In genomic region chr7:23397241-23397640, GRCh38 we compare ENCODE assay signal across 33 cellular contexts.
"Had no signal": no experiment of that assay in that cellular context is flagged by ENCODE, and none has a peak within 500 bp of the region (broad histone marks: within the 10 kb centered on the region; RNA-seq: fewer than 3 reads in every experiment).

No MANE protein-coding gene starts in this region.

- ATAC-seq: body of pancreas; gastrocnemius medialis; mucosa of descending colon; natural killer cell treated with Interleukin-12 subunit alpha and Interleukin-12 subunit beta and Interleukin-15 and Interleukin-18, amount 100 ng/mL, for 72 hours; stimulated activated memory B cell treated with anti-CD40 and anti-IgM and Interleukin-4, amounts not matched to agents 10 μg/mL and 1 μg/mL and 100 μg/mL, for 72 hours; stimulated activated naive CD8-positive, alpha-beta T cell treated with anti-CD3 and anti-CD28 coated beads, Interleukin-15, amount 100 ng/mL, for 72 hours had no signal

- DNase-seq: activated CD4-positive, alpha-beta T cell treated with anti-CD3 and anti-CD28 coated beads for 4 hours; activated CD4-positive, alpha-beta T cell treated with anti-CD3 and anti-CD28 coated beads, Interleukin-2, amount 50 U/mL, for 48 hours; activated CD8-positive, alpha-beta memory T cell treated with anti-CD3 and anti-CD28 coated beads for 24 hours; activated effector memory CD4-positive, alpha-beta T cell treated with anti-CD3 and anti-CD28 coated beads, Interleukin-2, amount 50 U/mL, for 16 hours; activated naive CD4-positive, alpha-beta T cell treated with anti-CD3 and anti-CD28 coated beads for 36 hours; activated naive CD8-positive, alpha-beta T cell treated with anti-CD3 and anti-CD28 coated beads for 36 hours; activated T-cell treated with anti-CD3 and anti-CD28 coated beads, Interleukin-2, amount 50 U/mL, for 1 hour; adrenal gland; aorta; body of pancreas; colonic mucosa; effector CD8-positive, alpha-beta T cell; gastrocnemius medialis; glutamatergic neuron; islet precursor cell; left ventricle myocardium inferior; mesendoderm; mucosa of descending colon; stimulated activated CD4-positive, alpha-beta T cell treated with anti-CD3 and anti-CD28 coated beads, Interleukin-1b, Interleukin-23, amount 100 ng/mL, for 48 hours; stimulated activated CD4-positive, alpha-beta T cell treated with anti-CD3 and anti-CD28 coated beads, Interleukin-4, amount 100 ng/mL, for 4 hours; stimulated activated CD8-positive, alpha-beta memory T cell treated with anti-CD3 and anti-CD28 coated beads, Interleukin-4, amount 100 ng/mL, for 48 hours; stimulated activated naive CD8-positive, alpha-beta T cell treated with anti-CD3 and anti-CD28 coated beads, Interleukin-15, amount 100 ng/mL, for 72 hours; substantia nigra; uterus had no signal

- H3K27me3 ChIP-seq: body of pancreas, colonic mucosa, gastrocnemius medialis, hepatocyte, uterus had no signal

- H3K9me3 Mint-ChIP-seq: activated naive CD4-positive, alpha-beta T cell treated with anti-CD3 and anti-CD28 coated beads for 36 hours; activated naive CD8-positive, alpha-beta T cell treated with anti-CD3 and anti-CD28 coated beads for 36 hours; natural killer cell treated with Interleukin-12 subunit alpha and Interleukin-12 subunit beta and Interleukin-15 and Interleukin-18, amount 100 ng/mL, for 72 hours; stimulated activated memory B cell treated with anti-CD40 and anti-IgM and Interleukin-4, amounts not matched to agents 10 μg/mL and 1 μg/mL and 100 μg/mL, for 72 hours; stimulated activated naive CD8-positive, alpha-beta T cell treated with anti-CD3 and anti-CD28 coated beads, Interleukin-15, amount 100 ng/mL, for 72 hours; T-helper 2 cell treated with Interferon-gamma antibody and Interleukin-4, amounts not matched to agents 5 μg/mL and 100 μg/mL, for 36 hours; type B pancreatic cell had no signal

- H3K27me3 Mint-ChIP-seq: progenitor cell of endocrine pancreas; stimulated activated memory B cell treated with anti-CD40 and anti-IgM and Interleukin-4, amounts not matched to agents 10 μg/mL and 1 μg/mL and 100 μg/mL, for 72 hours; stimulated activated naive CD8-positive, alpha-beta T cell treated with anti-CD3 and anti-CD28 coated beads, Interleukin-15, amount 100 ng/mL, for 72 hours; type B pancreatic cell had no signal

- H3K36me3 ChIP-seq: adrenal gland, colonic mucosa, gastrocnemius medialis, left ventricle myocardium inferior, uterus had no signal

- H2AFZ ChIP-seq: hepatocyte had no signal

- H3K27ac ChIP-seq: adrenal gland, body of pancreas, colonic mucosa, gastrocnemius medialis, hepatocyte, left ventricle myocardium inferior, uterus had no signal

- H3K27ac Mint-ChIP-seq: activated naive CD4-positive, alpha-beta T cell treated with anti-CD3 and anti-CD28 coated beads for 36 hours; activated naive CD8-positive, alpha-beta T cell treated with anti-CD3 and anti-CD28 coated beads for 36 hours; activated T-helper 1 cell treated with anti-CD3 and anti-CD28 coated beads, Interleukin-12 subunit alpha, Interleukin-12 subunit beta, Interleukin-2, Interleukin-4 antibody, amounts not matched to agents 30 ng/mL and 10 ng/mL and 1 ng/mL, durations not matched to agents 14 hours and 24 hours and 36 hours; natural killer cell treated with Interleukin-12 subunit alpha and Interleukin-12 subunit beta and Interleukin-15 and Interleukin-18, amount 100 ng/mL, for 72 hours; progenitor cell of endocrine pancreas; stimulated activated memory B cell treated with anti-CD40 and anti-IgM and Interleukin-4, amounts not matched to agents 10 μg/mL and 1 μg/mL and 100 μg/mL, for 72 hours; stimulated activated naive CD8-positive, alpha-beta T cell treated with anti-CD3 and anti-CD28 coated beads, Interleukin-15, amount 100 ng/mL, for 72 hours; T-helper 2 cell treated with Interferon-gamma antibody and Interleukin-4, amounts not matched to agents 5 μg/mL and 100 μg/mL, for 36 hours; type B pancreatic cell had no signal

- H3K4me1 ChIP-seq: adrenal gland, colonic mucosa, gastrocnemius medialis, left ventricle myocardium inferior, uterus had no signal

- H3K9me3 ChIP-seq: adrenal gland, body of pancreas, colonic mucosa, gastrocnemius medialis, left ventricle myocardium inferior, mucosa of descending colon, uterus had no signal

- H3K36me3 Mint-ChIP-seq: activated naive CD8-positive, alpha-beta T cell treated with anti-CD3 and anti-CD28 coated beads for 36 hours; natural killer cell treated with Interleukin-12 subunit alpha and Interleukin-12 subunit beta and Interleukin-15 and Interleukin-18, amount 100 ng/mL, for 72 hours; stimulated activated memory B cell treated with anti-CD40 and anti-IgM and Interleukin-4, amounts not matched to agents 10 μg/mL and 1 μg/mL and 100 μg/mL, for 72 hours had no signal

- H3K4me3 Mint-ChIP-seq: activated naive CD4-positive, alpha-beta T cell treated with anti-CD3 and anti-CD28 coated beads for 36 hours; activated naive CD8-positive, alpha-beta T cell treated with anti-CD3 and anti-CD28 coated beads for 36 hours; activated T-helper 1 cell treated with anti-CD3 and anti-CD28 coated beads, Interleukin-12 subunit alpha, Interleukin-12 subunit beta, Interleukin-2, Interleukin-4 antibody, amounts not matched to agents 30 ng/mL and 10 ng/mL and 1 ng/mL, durations not matched to agents 14 hours and 24 hours and 36 hours; natural killer cell treated with Interleukin-12 subunit alpha and Interleukin-12 subunit beta and Interleukin-15 and Interleukin-18, amount 100 ng/mL, for 72 hours; stimulated activated memory B cell treated with anti-CD40 and anti-IgM and Interleukin-4, amounts not matched to agents 10 μg/mL and 1 μg/mL and 100 μg/mL, for 72 hours; stimulated activated naive CD8-positive, alpha-beta T cell treated with anti-CD3 and anti-CD28 coated beads, Interleukin-15, amount 100 ng/mL, for 72 hours; T-helper 2 cell treated with Interferon-gamma antibody and Interleukin-4, amounts not matched to agents 5 μg/mL and 100 μg/mL, for 36 hours; type B pancreatic cell had no signal

- H3K4me1 Mint-ChIP-seq: activated naive CD8-positive, alpha-beta T cell treated with anti-CD3 and anti-CD28 coated beads for 36 hours; stimulated activated memory B cell treated with anti-CD40 and anti-IgM and Interleukin-4, amounts not matched to agents 10 μg/mL and 1 μg/mL and 100 μg/mL, for 72 hours; stimulated activated naive CD8-positive, alpha-beta T cell treated with anti-CD3 and anti-CD28 coated beads, Interleukin-15, amount 100 ng/mL, for 72 hours had no signal

- H3K4me3 ChIP-seq: adrenal gland, body of pancreas, colonic mucosa, gastrocnemius medialis, hepatocyte, left ventricle myocardium inferior, lung, mucosa of descending colon, smooth muscle cell, uterus had no signal

- H3K4me2 ChIP-seq: hepatocyte, smooth muscle cell had no signal
